8 cellular contexts compared by ENCODE assay signal in the genomic region with DNA sequence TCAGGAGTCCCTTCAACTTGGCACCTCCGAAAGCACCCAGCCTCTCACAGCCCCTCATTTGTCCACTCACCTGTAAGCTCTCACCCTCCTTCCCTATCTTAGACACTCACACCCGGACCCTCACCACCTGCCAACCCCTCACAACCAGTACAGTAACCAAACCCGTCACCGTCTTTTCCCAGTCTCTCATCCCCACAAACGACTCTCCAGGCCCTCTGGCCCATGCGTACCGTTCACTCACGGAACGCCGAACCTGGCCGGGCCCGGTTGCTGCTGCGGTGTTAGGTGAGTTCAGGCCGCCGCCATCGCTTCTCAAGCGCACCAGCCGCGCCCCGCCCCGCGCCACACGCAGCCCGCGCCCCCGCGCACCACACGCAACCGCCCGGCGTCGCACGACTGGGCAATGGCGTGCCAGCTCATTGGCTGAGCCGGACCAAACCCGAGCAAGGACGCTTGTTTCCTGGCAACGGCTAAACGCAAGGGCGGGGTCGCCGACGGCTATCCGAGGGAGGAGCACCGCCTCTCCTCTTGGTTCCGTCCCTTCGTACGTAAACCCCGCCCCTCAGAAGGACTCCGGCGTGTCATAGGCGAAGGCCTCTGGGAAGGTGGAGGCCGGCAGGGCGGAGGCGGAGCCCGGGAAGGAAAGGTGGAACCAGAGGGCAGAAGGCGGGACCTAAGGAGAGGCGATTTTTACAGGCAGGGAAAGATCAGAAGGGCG. TPM values are rescaled to one million over a fixed set of nuclear protein-coding genes. Genes with fewer than 3 reads are reported as not detected.
DNase-seq lines count a peak whose midpoint lies in the region; TF ChIP-seq lines count a peak whose summit lies in the region.

A gene (minus strand): TSS at position 323 of the 718 bp plus-strand sequence. CDS start 10,120 bp downstream, outside the sequence.

- H3K9ac ChIP-seq in H9 (ENCODE audit: extremely low read depth, insufficient read length, low read length), result peak within 1 kb of the TSS; percentile 77

- no peaks in the 10 kb centered on the region for H3K9me3 Mint-ChIP-seq in H9
- H3K9me3 Mint-ChIP-seq in nephron progenitor cell, result no peaks in the 10 kb centered on the region

- H3K14ac ChIP-seq in H9 (ENCODE audit: insufficient read depth, low read length), result peak within 1 kb of the TSS; percentile 91

- H3K27me3 Mint-ChIP-seq in H9 (ENCODE audit: low read depth), result peaks cover 5% of the 10 kb centered on the region
- H3K27me3 Mint-ChIP-seq in nephron progenitor cell (ENCODE audit: low read depth, poor library complexity), result peaks cover 5% of the 10 kb centered on the region

- TF ChIP-seq POLR2A in stomach (IDR thresholded peaks at IDR 0.05), result peak in 1 of 4 donors; percentile 18

- no peak within 1 kb of the TSS for H3K23ac ChIP-seq in H9 (ENCODE audit: insufficient read length, low read depth, low read length)

- H3K9me3 ChIP-seq in H9 (ENCODE audit: control insufficient read depth, low read depth, low read length), result no peaks in the 10 kb centered on the region
- no peaks in the 10 kb centered on the region for H3K9me3 ChIP-seq in MG63
- no peaks in the 10 kb centered on the region for H3K9me3 ChIP-seq in stomach

- H2BK15ac ChIP-seq in H9 (ENCODE audit: low read depth, low read length), result no peak within 1 kb of the TSS

- DNase-seq in ELR (ENCODE audit: low read depth) (peak; percentile 99), H9 (peak; percentile 100), MG63 (peak; percentile 100), SIG-M5 (lab: John Stamatoyannopoulos, UW) (peak; percentile 97), activated gamma-delta T cell (lab: John Stamatoyannopoulos, UW) (peak; percentile 97), fibroblast of the conjunctiva (ENCODE audit: low read depth) (peak; percentile 100), nephron progenitor cell (peak; percentile 98), stomach (peak; percentile 100)

- no peaks in the 10 kb centered on the region for H3K36me3 ChIP-seq in MG63
- no peaks in the 10 kb centered on the region for H3K36me3 ChIP-seq in stomach

- no peaks in the 10 kb centered on the region for H3K36me3 Mint-ChIP-seq in H9 (ENCODE audit: insufficient read depth in 1 of 3, low read depth in 3 of 3)
- H3K36me3 Mint-ChIP-seq in nephron progenitor cell (ENCODE audit: low read depth), result peaks cover 1% of the 10 kb centered on the region

- H3K23me2 ChIP-seq in H9 (ENCODE audit: insufficient read length, low read depth, low read length, poor library complexity, severe bottlenecking), result peaks cover 7% of the 10 kb centered on the region

- no peak within 1 kb of the TSS for H3K56ac ChIP-seq in H9 (ENCODE audit: insufficient read length, low read depth, low read length)

- TF ChIP-seq CTCF in H9 (conservative IDR thresholded peaks at IDR 0.05) (no peak), nephron progenitor cell (IDR thresholded peaks at IDR 0.05) (no peak), stomach (IDR thresholded peaks at IDR 0.05) (no peak)

- no peak within 1 kb of the TSS for H4K5ac ChIP-seq in H9 (ENCODE audit: insufficient read length, low read depth, low read length)

- H3K27ac ChIP-seq in H9 (ENCODE audit: insufficient read length, low read depth, low read length), result no peak within 1 kb of the TSS
- H3K27ac ChIP-seq in stomach, result peak within 1 kb of the TSS; percentile 87 to 96 (median 92)

- H3K4me1 Mint-ChIP-seq in H9, result peaks cover 11 to 14% of the 10 kb centered on the region in 2 experiments
- peaks cover 22% of the 10 kb centered on the region for H3K4me1 Mint-ChIP-seq in nephron progenitor cell

- no peak within 1 kb of the TSS for H4K8ac ChIP-seq in H9 (replicated peaks; ENCODE audit: insufficient read length, low read depth, low read length)

- H3K4ac ChIP-seq in H9 (ENCODE audit: low read depth, low read length), result no peak within 1 kb of the TSS

- H3K4me3 Mint-ChIP-seq in H9 (peak within 1 kb of the TSS; percentile 99), nephron progenitor cell (peak within 1 kb of the TSS; percentile 99)

- no CpG with 5 or more reads among the region's 59 CpGs for WGBS in H9 (ENCODE audit: extremely low coverage, insufficient read length, low lambda C conversion rate)
- WGBS in stomach, 5 donors, result 0 to 1% (median 0%) methylated on average over 46 to 59 of the region's 59 CpGs

- H4K20me1 ChIP-seq in H9 (ENCODE audit: control insufficient read depth, insufficient read depth, insufficient read length), result no peaks in the 10 kb centered on the region

- H3T11ph ChIP-seq in H9 (ENCODE audit: low read length), result no peak within 1 kb of the TSS

- peak within 1 kb of the TSS; percentile 97 for H3K4me2 ChIP-seq in H9 (ENCODE audit: insufficient read depth, insufficient read length, low read length)

- H3K27ac Mint-ChIP-seq in H9, result peak within 1 kb of the TSS; percentile 94 to 99 (median 97)
- peak within 1 kb of the TSS; percentile 95 for H3K27ac Mint-ChIP-seq in nephron progenitor cell

- H2AFZ ChIP-seq in H9 (ENCODE audit: low read length), result peak within 1 kb of the TSS; percentile 7

- no peak within 1 kb of the TSS for H2BK5ac ChIP-seq in H9 (ENCODE audit: insufficient read length, low read length)

- no peaks in the 10 kb centered on the region for H3K79me1 ChIP-seq in H9 (ENCODE audit: insufficient read depth, low read depth, low read length, poor library complexity, severe bottlenecking)

- H2BK12ac ChIP-seq in H9 (ENCODE audit: insufficient read length, low read depth, low read length), result no peak within 1 kb of the TSS

- no peak within 1 kb of the TSS for H4K91ac ChIP-seq in H9 (ENCODE audit: insufficient read length, low read depth, low read length)

- H3K18ac ChIP-seq in H9 (ENCODE audit: insufficient read length, low read depth, low read length), result peak within 1 kb of the TSS; percentile 85

- H3K4me3 ChIP-seq in MG63, result peak within 1 kb of the TSS; percentile 75
- H3K4me3 ChIP-seq in stomach, result peak within 1 kb of the TSS; percentile 71 to 85 (median 78)

- no peak within 1 kb of the TSS for H2BK20ac ChIP-seq in H9 (ENCODE audit: low read depth, low read length, poor library complexity, severe bottlenecking)

- H2AK5ac ChIP-seq in H9 (ENCODE audit: insufficient read length, low read length), result no peak within 1 kb of the TSS

- no peaks in the 10 kb centered on the region for H3K27me3 ChIP-seq in H9 (ENCODE audit: insufficient read depth, low read length)
- no peaks in the 10 kb centered on the region for H3K27me3 ChIP-seq in MG63
- no peaks in the 10 kb centered on the region for H3K27me3 ChIP-seq in stomach

- peaks cover 12% of the 10 kb centered on the region; the same call in 1 of the 2 replicates for H3K79me2 ChIP-seq in H9 (ENCODE audit: insufficient read depth, low read length)

- intact Hi-C loops in stomach (cut with DNase I; ENCODE audit: low total_unique reads), result no loop called here

- H2BK120ac ChIP-seq in H9 (ENCODE audit: low read depth, low read length, poor library complexity, severe bottlenecking), result no peak within 1 kb of the TSS

- H3K4me1 ChIP-seq in H9 (ENCODE audit: insufficient read depth, low read length) (no peaks in the 10 kb centered on the region), stomach (peaks cover 21 to 41% (median 32%) of the 10 kb centered on the region in 4 donors)

- TF ChIP-seq EP300 in stomach (IDR thresholded peaks at IDR 0.05), result no peak

RNA-seq across cellular contexts. Expression of the gene that starts here (rescaled TPM):
- total RNA-seq in H9 (2021) (27.4 and 28.5 TPM in 2 replicates), stomach (100 to 1,000 TPM in 2 of 5 donors, 10 to 100 TPM in 3; 22.9 to 324 (median 44.6) TPM)
- total RNA-seq in MG63 (2014; rRNA removed; shearing (Covaris generic); ENCODE audit: low replicate concordance), result 9.2 and 9.7 TPM in 2 replicates
- 10 to 100 TPM; 17.0 to 32.1 (median 19.6) TPM for polyA plus RNA-seq in stomach
